ENCODE assay signal across 12 cellular contexts in genomic region chr21:26801524-26801923, GRCh38. TPM values are rescaled to one million over a fixed set of nuclear protein-coding genes. Genes with fewer than 3 reads are reported as not detected.
DNase-seq lines count a peak whose midpoint lies in the region; ATAC-seq, FAIRE-seq and TF ChIP-seq lines count a peak whose summit lies in the region.
"Had no signal": no experiment of that assay in that cellular context is flagged by ENCODE, and none has a peak within 500 bp of the region (broad histone marks: within the 10 kb centered on the region; RNA-seq: fewer than 3 reads in every experiment).

No MANE protein-coding gene starts in this region.

- DNase-seq in HTR-8/SVneo (ENCODE audit: insufficient read length, low spot score) (peak; percentile 10), right lobe of liver (no peak), GM12892 (ENCODE audit: insufficient read length) (no peak)
- DNase-seq in T-helper 2 cell treated with Interferon-gamma antibody and Interleukin-4, amounts not matched to agents 5 μg/mL and 100 μg/mL, for 36 hours (ENCODE audit: low spot score), result no peak
- DNase-seq: activated CD4-positive, alpha-beta T cell treated with anti-CD3 and anti-CD28 coated beads for 1 hour; erythroblast; MM.1S had no signal

- no peaks in the 10 kb centered on the region for H3K9me3 ChIP-seq in right lobe of liver

- 32% methylated on average over 1 of the region's 1 CpG for WGBS in right lobe of liver (ENCODE audit: insufficient coverage, low coverage, low lambda C conversion rate, missing lambda C conversion rate)

- H3K27me3 ChIP-seq in right lobe of liver, result no peaks in the 10 kb centered on the region

- no peak overlapping the region for H3K27ac Mint-ChIP-seq in T-helper 2 cell treated with Interferon-gamma antibody and Interleukin-4, amounts not matched to agents 5 μg/mL and 100 μg/mL, for 36 hours

- H3K36me3 Mint-ChIP-seq in T-helper 2 cell treated with Interferon-gamma antibody and Interleukin-4, amounts not matched to agents 5 μg/mL and 100 μg/mL, for 36 hours (ENCODE audit: low read depth), result no peaks in the 10 kb centered on the region

- TF ChIP-seq POLR2A in right lobe of liver (IDR thresholded peaks at IDR 0.05) (no peak), GM12892 (IDR thresholded peaks at IDR 0.05; ENCODE audit: low read depth, low read length) (no peak)

- H3K4me3 ChIP-seq in right lobe of liver, result no peak overlapping the region

- H3K27ac ChIP-seq in cingulate gyrus (ENCODE audit: low read depth, low read length), result peak overlapping the region; percentile 62
- peak overlapping the region in 2 of 3 donors; percentile 7 to 29 for H3K27ac ChIP-seq in right lobe of liver
- H3K27ac ChIP-seq in temporal lobe (ENCODE audit: low read depth, low read length), result peak overlapping the region; percentile 27

- no peaks in the 10 kb centered on the region for H3K36me3 ChIP-seq in right lobe of liver

- no peaks in the 10 kb centered on the region for H3K4me1 ChIP-seq in right lobe of liver

- no peaks in the 10 kb centered on the region for H3K4me1 Mint-ChIP-seq in T-helper 2 cell treated with Interferon-gamma antibody and Interleukin-4, amounts not matched to agents 5 μg/mL and 100 μg/mL, for 36 hours (ENCODE audit: low read depth)

- H3K4me3 Mint-ChIP-seq in T-helper 2 cell treated with Interferon-gamma antibody and Interleukin-4, amounts not matched to agents 5 μg/mL and 100 μg/mL, for 36 hours, result no peak overlapping the region

- H3K9me3 Mint-ChIP-seq in T-helper 2 cell treated with Interferon-gamma antibody and Interleukin-4, amounts not matched to agents 5 μg/mL and 100 μg/mL, for 36 hours, result no peaks in the 10 kb centered on the region

- H3K27me3 Mint-ChIP-seq in T-helper 2 cell treated with Interferon-gamma antibody and Interleukin-4, amounts not matched to agents 5 μg/mL and 100 μg/mL, for 36 hours (ENCODE audit: low read depth), result no peaks in the 10 kb centered on the region

- TF ChIP-seq CTCF in right lobe of liver (IDR thresholded peaks at IDR 0.05), result no peak

- ATAC-seq in right lobe of liver (no peak), GM21447 (IDR thresholded peaks at IDR 0.05; ENCODE audit: unreplicated experiment) (no peak), HG03460 (IDR thresholded peaks at IDR 0.05; ENCODE audit: unreplicated experiment) (no peak)

- intact Hi-C loops in right lobe of liver (cut with DNase I), result no loop called here

- no peak for FAIRE-seq in HTR-8/SVneo (lab: Jason Lieb, UNC)
- FAIRE-seq in GM12892 (lab: Jason Lieb, UNC), result no peak
- FAIRE-seq: G401.6 had no signal

RNA-seq across cellular contexts. Expression of gene ADAMTS1, which starts 43.7 kb away (rescaled TPM):
- total RNA-seq in right lobe of liver (10 to 100 TPM in 3 of 6 experiments, 1 to 10 TPM in 3; 2.7 to 38.1 (median 9.6) TPM), temporal lobe (7.1 TPM)
- polyA plus RNA-seq in GM12892 (2012; ENCODE audit: missing spikeins), result not detected
